In the genomic region with DNA sequence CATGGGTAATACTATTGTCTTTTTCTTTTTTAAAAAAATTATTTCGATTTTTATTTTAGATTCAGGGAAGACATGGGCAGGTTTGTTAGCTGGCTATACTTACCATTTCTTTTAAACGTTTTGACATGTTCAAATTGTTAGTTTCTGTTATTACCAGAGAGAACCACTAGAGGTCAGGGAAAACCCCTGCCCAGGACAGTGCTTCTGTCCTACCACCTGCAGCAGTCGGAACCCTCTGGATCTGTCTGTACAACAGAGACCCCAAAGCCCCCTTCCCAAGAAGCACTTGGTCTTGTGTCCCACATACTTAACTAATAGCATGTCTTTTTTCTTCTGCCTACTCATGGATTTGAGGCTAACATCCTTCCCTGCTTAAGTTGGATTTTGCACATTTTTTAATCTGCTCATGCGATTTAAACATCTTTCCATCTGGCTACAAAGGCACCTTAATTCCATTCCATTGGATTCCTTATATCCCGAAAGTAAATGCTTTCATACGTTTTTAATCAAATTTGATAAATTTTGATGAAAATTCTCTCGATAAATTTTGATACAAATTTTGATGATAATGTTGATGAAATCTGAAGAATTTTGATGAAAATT, we compare ENCODE assay signal across 8 cellular contexts. TPM values are rescaled to one million over a fixed set of nuclear protein-coding genes. Genes with fewer than 3 reads are reported as not detected.
A peak's percentile ranks its signal among the peaks of the same experiment; 100 is the strongest.
DNase-seq lines count a peak whose midpoint lies in the region; ATAC-seq and TF ChIP-seq lines count a peak whose summit lies in the region.

No MANE protein-coding gene starts in this region.

- peak; percentile 31 for DNase-seq in DMS114 treated with DMSO at 0.1 percent for 48 hours (lab: John Stamatoyannopoulos, UW; ENCODE audit: unreplicated experiment)
- peak; percentile 50 for DNase-seq in NCI-H2171 treated with DMSO at 0.1 percent for 48 hours (lab: John Stamatoyannopoulos, UW)
- peak in 5 of 7 donors; percentile 21 to 59 (median 38) for DNase-seq in adrenal gland
- peak; percentile 69 for DNase-seq in iPS-NIHi11 (ENCODE audit: low spot score)
- DNase-seq in testis, result peak; percentile 43
- DNase-seq in putamen (ENCODE audit: low spot score), result no peak

- H3K4me1 ChIP-seq in adrenal gland (replicated peaks in 1 of 2) (peaks cover 0 to 5% of the 10 kb centered on the region in 2 donors), testis (no peaks in the 10 kb centered on the region)

- no peaks in the 10 kb centered on the region for H3K36me3 ChIP-seq in adrenal gland (replicated peaks in 1 of 2)
- no peaks in the 10 kb centered on the region for H3K36me3 ChIP-seq in testis (ENCODE audit: low read depth, missing control alignments)

- peak; percentile 59 to 84 (median 74) for TF ChIP-seq CTCF in adrenal gland (IDR thresholded peaks at IDR 0.05)
- peak; percentile 68 to 72 (median 72) for TF ChIP-seq CTCF in testis (IDR thresholded peaks at IDR 0.05)

- no peak overlapping the region for H3K27ac ChIP-seq in adrenal gland
- H3K27ac ChIP-seq in testis, result no peak overlapping the region

- intact Hi-C loops in adrenal gland (cut with DNase I), result loop anchor here in 1 of 2 donors (5.0 kb wide), 1 partner anchor 97 kb away; no protein-coding TSS in a partner anchor
- intact Hi-C loops in testis (cut with DNase I; ENCODE audit: low total_unique reads), result no loop called here

- ATAC-seq in GM19043 (IDR thresholded peaks at IDR 0.05; ENCODE audit: low read depth, unreplicated experiment) (peak; percentile 93), HG03060 (IDR thresholded peaks at IDR 0.05; ENCODE audit: low read depth, unreplicated experiment) (peak; percentile 82)

- TF ChIP-seq POLR2A in adrenal gland (IDR thresholded peaks at IDR 0.05) (no peak), testis (IDR thresholded peaks at IDR 0.05) (no peak)

- H3K27me3 ChIP-seq in adrenal gland (no peaks in the 10 kb centered on the region), testis (no peaks in the 10 kb centered on the region)

- H3K4me3 ChIP-seq in adrenal gland, result no peak overlapping the region
- no peak overlapping the region for H3K4me3 ChIP-seq in testis

- WGBS in adrenal gland, 4 donors, result 25 to 31% (median 28%) methylated on average over 7 of the region's 7 CpGs
- WGBS in testis, 2 donors, result 29 to 32% methylated on average over 7 of the region's 7 CpGs

- H3K9me3 ChIP-seq in adrenal gland (replicated peaks in 1 of 3) (no peaks in the 10 kb centered on the region), testis (no peaks in the 10 kb centered on the region)

RNA-seq across cellular contexts. Expression of gene C1orf115, which starts 10.0 kb away (rescaled TPM):
- total RNA-seq in adrenal gland, result 10 to 100 TPM in 1 of 8 donors, 1 to 10 TPM in 7; 1.1 to 12.7 (median 7.0) TPM
- 1 to 10 TPM; 4.5 to 7.7 (median 7.3) TPM for polyA plus RNA-seq in adrenal gland
- total RNA-seq in testis, result 10 to 100 TPM in 1 of 2 donors, 1 to 10 TPM in 1; 10.0 to 10.8 TPM
- 12.0 TPM for polyA plus RNA-seq in testis (ENCODE audit: insufficient read depth, low read depth, low replicate concordance)
